ENCODE assay signal across 32 cellular contexts in genomic region chr17:5672141-5672540, GRCh38.
"Had no signal": no experiment of that assay in that cellular context is flagged by ENCODE, and none has a peak within 500 bp of the region (broad histone marks: within the 10 kb centered on the region; RNA-seq: fewer than 3 reads in every experiment).

No MANE protein-coding gene starts in this region.

- H3K27ac ChIP-seq: brain microvascular endothelial cell, PC-9, RWPE1, VCaP had no signal

- H3K36me3 ChIP-seq: brain microvascular endothelial cell had no signal

- H3K4me3 ChIP-seq: PC-9 had no signal

- DNase-seq: activated B cell treated with CpG ODN at 0.5 μM for 24 hours; activated CD4-positive, alpha-beta memory T cell treated with anti-CD3 and anti-CD28 coated beads for 36 hours; activated CD4-positive, alpha-beta T cell treated with anti-CD3 and anti-CD28 coated beads for 4 hours; activated CD4-positive, alpha-beta T cell treated with anti-CD3 and anti-CD28 coated beads, Interleukin-2, amount 50 U/mL, for 1 hour; activated CD4-positive, CD25-positive, alpha-beta regulatory T cell treated with anti-CD3 and anti-CD28 coated beads, Interleukin-2, amount 50 U/mL, for 72 hours; activated CD8-positive, alpha-beta memory T cell treated with anti-CD3 and anti-CD28 coated beads, Interleukin-2, amount 50 U/mL, for 4 hours; activated naive CD4-positive, alpha-beta T cell; activated naive CD4-positive, alpha-beta T cell treated with anti-CD3 and anti-CD28 coated beads, Interleukin-2, amount 50 U/mL, for 16 hours; activated naive CD8-positive, alpha-beta T cell treated with anti-CD3 and anti-CD28 coated beads for 36 hours; activated T-cell treated with anti-CD3 and anti-CD28 coated beads for 4 hours; activated T-cell treated with anti-CD3 and anti-CD28 coated beads, Interleukin-2, amount 50 U/mL, for 4 hours; amniotic stem cell; aorta; brain microvascular endothelial cell; central memory CD4-positive, alpha-beta T cell; Karpas-422; KBM-7; NCI-H1105; NCI-H1417 treated with DMSO at 0.1 percent for 48 hours; NCI-H187 treated with DMSO at 0.1 percent for 48 hours; NCI-H2081 treated with DMSO at 0.1 percent for 48 hours; NCI-H226; NCI-H446 treated with DMSO at 0.1 percent for 48 hours; NCI-H524; PC-9; Right ventricle myocardium superior; SW 1271; T-helper 1 cell; T-helper 2 cell; T-helper 9 cell had no signal

- ATAC-seq: activated T-cell treated with anti-CD3 and anti-CD28 coated beads, Interleukin-2, amount 50 U/mL, for 4 hours had no signal

- H3K4me2 ChIP-seq: PC-9 had no signal

- H3K27me3 ChIP-seq: brain microvascular endothelial cell had no signal
